In genomic region chr19:16199275-16199932, GRCh38 we compare ENCODE assay signal across 12 cellular contexts. TPM values are rescaled to one million over a fixed set of nuclear protein-coding genes. Genes with fewer than 3 reads are reported as not detected.
DNase-seq lines count a peak whose midpoint lies in the region; ATAC-seq, FAIRE-seq and TF ChIP-seq lines count a peak whose summit lies in the region.
"Had no signal": no experiment of that assay in that cellular context is flagged by ENCODE, and none has a peak within 500 bp of the region (broad histone marks: within the 10 kb centered on the region; RNA-seq: fewer than 3 reads in every experiment).

No MANE protein-coding gene starts in this region.

- WGBS in gastroesophageal sphincter (ENCODE audit: low coverage in 1 of 2), 2 donors = 80% methylated on average over 1 of the region's 9 CpGs; no CpG with 5 or more reads in 1 of the 2 donors
- 69 to 78% (median 71%) methylated on average over 9 of the region's 9 CpGs for WGBS in small intestine, 3 donors

- no peak for FAIRE-seq in small intestine (lab: Jason Lieb, UNC)
- FAIRE-seq: TTC549 had no signal

- POLR2A ChIA-PET in activated CD4-positive, alpha-beta T cell treated with anti-CD3 and anti-CD28 coated beads, Interleukin-2, amount 10 ng/mL, durations not matched to agents 7 days and 5 days (lab: Charles Lee) = no interaction called here

- H3K36me3 Mint-ChIP-seq in activated CD4-positive, alpha-beta T cell treated with anti-CD3 and anti-CD28 coated beads, Interleukin-2, amount 10 ng/mL, durations not matched to agents 7 days and 5 days (ENCODE audit: low read depth) = peaks cover 42% of the 10 kb centered on the region

- intact Hi-C loops in ascending aorta (cut with DNase I) = loop anchor here (5.0 kb wide), 3 partner anchors 87 to 183 kb away; partner anchors contain the start of gene RAB8A
- intact Hi-C loops in vagina (cut with DNase I) = no loop called here

- no peaks in the 10 kb centered on the region for H3K27me3 Mint-ChIP-seq in activated CD4-positive, alpha-beta T cell treated with anti-CD3 and anti-CD28 coated beads, Interleukin-2, amount 10 ng/mL, durations not matched to agents 7 days and 5 days

- peaks cover 0 to 40% of the 10 kb centered on the region in 2 donors for H3K36me3 ChIP-seq in gastroesophageal sphincter
- peaks cover 0 to 11% of the 10 kb centered on the region in 2 donors for H3K36me3 ChIP-seq in small intestine (ENCODE audit: control insufficient read depth in 2 of 2, insufficient read depth in 2 of 2, low read length in 2 of 2)
- peaks cover 34 to 37% of the 10 kb centered on the region in 2 donors for H3K36me3 ChIP-seq in ascending aorta
- peaks cover 0 to 22% of the 10 kb centered on the region in 2 donors for H3K36me3 ChIP-seq in vagina

- DNase-seq in activated CD4-positive, alpha-beta T cell treated with anti-CD3 and anti-CD28 coated beads, Interleukin-2, amount 10 ng/mL, durations not matched to agents 7 days and 5 days = no peak
- no peak for DNase-seq in activated CD4-positive, alpha-beta T cell treated with anti-CD3 and anti-CD28 coated beads, Interleukin-2, amount 50 U/mL, for 1 hour
- no peak for DNase-seq in small intestine
- no peak for DNase-seq in central memory CD4-positive, alpha-beta T cell
- DNase-seq in ascending aorta (ENCODE audit: low spot score in 2 of 2) = no peak
- DNase-seq in vagina (ENCODE audit: extremely low spot score in 2 of 2) = no peak
- DNase-seq: caudate nucleus, NCI-H345, spleen had no signal

- H3K27ac Mint-ChIP-seq in activated CD4-positive, alpha-beta T cell treated with anti-CD3 and anti-CD28 coated beads, Interleukin-2, amount 10 ng/mL, durations not matched to agents 7 days and 5 days = peak overlapping the region; percentile 47

- peak overlapping the region in 1 of 2 donors; percentile 99 for H3K4me3 ChIP-seq in gastroesophageal sphincter
- H3K4me3 ChIP-seq in small intestine (ENCODE audit: low read depth in 1 of 2, low read length in 2 of 2) = no peak overlapping the region
- H3K4me3 ChIP-seq in ascending aorta = peak overlapping the region in 1 of 2 donors; percentile 93
- H3K4me3 ChIP-seq in vagina = peak overlapping the region in 1 of 2 donors; percentile 83

- no peak for TF ChIP-seq EP300 in gastroesophageal sphincter (IDR thresholded peaks at IDR 0.05)

- peak overlapping the region; percentile 93 for H3K4me3 Mint-ChIP-seq in activated CD4-positive, alpha-beta T cell treated with anti-CD3 and anti-CD28 coated beads, Interleukin-2, amount 10 ng/mL, durations not matched to agents 7 days and 5 days

- H3K9me3 ChIP-seq in gastroesophageal sphincter (no peaks in the 10 kb centered on the region), small intestine (ENCODE audit: control insufficient read depth, low read depth) (no peaks in the 10 kb centered on the region), ascending aorta (no peaks in the 10 kb centered on the region), vagina (no peaks in the 10 kb centered on the region)
- H3K9me3 ChIP-seq: spleen had no signal

- no peak for ATAC-seq in gastroesophageal sphincter

- H3K27ac ChIP-seq in VCaP = peak overlapping the region; percentile 5; the same call in 1 of the 2 replicates
- peak overlapping the region in 3 of 4 donors; percentile 42 to 89 (median 88) for H3K27ac ChIP-seq in gastroesophageal sphincter
- H3K27ac ChIP-seq in small intestine (ENCODE audit: low read depth in 1 of 2, low read length in 1 of 2) = peak overlapping the region; percentile 27 to 98
- peak overlapping the region in 1 of 2 donors; percentile 32 for H3K27ac ChIP-seq in ascending aorta
- no peak overlapping the region for H3K27ac ChIP-seq in vagina

- H3K4me1 Mint-ChIP-seq in activated CD4-positive, alpha-beta T cell treated with anti-CD3 and anti-CD28 coated beads, Interleukin-2, amount 10 ng/mL, durations not matched to agents 7 days and 5 days = peaks cover 51% of the 10 kb centered on the region

- TF ChIP-seq CTCF in VCaP (conservative IDR thresholded peaks at IDR 0.05) (no peak), gastroesophageal sphincter (IDR thresholded peaks at IDR 0.05) (no peak), ascending aorta (IDR thresholded peaks at IDR 0.05) (no peak), vagina (IDR thresholded peaks at IDR 0.05) (no peak)

- TF ChIP-seq POLR2A in gastroesophageal sphincter (IDR thresholded peaks at IDR 0.05) (no peak), vagina (IDR thresholded peaks at IDR 0.05) (no peak)

- H3K4me1 ChIP-seq in gastroesophageal sphincter (peaks cover 0 to 37% (median 14%) of the 10 kb centered on the region in 3 donors), small intestine (ENCODE audit: control insufficient read depth in 2 of 2, insufficient read depth in 1 of 2, low read depth in 1 of 2, low read length in 1 of 2) (peaks cover 6 to 10% of the 10 kb centered on the region in 2 donors), ascending aorta (peaks cover 3 to 25% of the 10 kb centered on the region in 2 donors), vagina (peaks cover 38% of the 10 kb centered on the region)

- CTCF ChIA-PET in activated CD4-positive, alpha-beta T cell treated with anti-CD3 and anti-CD28 coated beads, Interleukin-2, amount 10 ng/mL, durations not matched to agents 7 days and 5 days (lab: Charles Lee) = interaction anchor here (1.0 to 1.6 kb wide), 2 partner anchors 14 to 183 kb away, joined by 4 to 6 read pairs; partner anchors contain the start of gene FAM32A

- no peaks in the 10 kb centered on the region for H3K9me3 Mint-ChIP-seq in activated CD4-positive, alpha-beta T cell treated with anti-CD3 and anti-CD28 coated beads, Interleukin-2, amount 10 ng/mL, durations not matched to agents 7 days and 5 days

- H3K27me3 ChIP-seq in gastroesophageal sphincter = no peaks in the 10 kb centered on the region
- H3K27me3 ChIP-seq in small intestine (ENCODE audit: control insufficient read depth in 2 of 2, insufficient read depth in 2 of 2, low read length in 2 of 2) = no peaks in the 10 kb centered on the region
- H3K27me3 ChIP-seq in ascending aorta = no peaks in the 10 kb centered on the region
- no peaks in the 10 kb centered on the region for H3K27me3 ChIP-seq in vagina
- H3K27me3 ChIP-seq: spleen had no signal

RNA-seq across cellular contexts. Expression of gene AP1M1, which starts 1.7 kb away (rescaled TPM):
- total RNA-seq in activated CD4-positive, alpha-beta T cell treated with anti-CD3 and anti-CD28 coated beads, Interleukin-2, amount 10 ng/mL, durations not matched to agents 7 days and 5 days = 100 to 1,000 TPM; 129 to 150 TPM
- total RNA-seq in gastroesophageal sphincter (100 to 1,000 TPM in 2 of 4 donors, 10 to 100 TPM in 2; 62.0 to 140 (median 105) TPM), ascending aorta (162 TPM), vagina (84.5 TPM)
- polyA plus RNA-seq in small intestine = 10 to 100 TPM; 29.7 to 97.8 (median 84.1) TPM

RNA-seq across cellular contexts. Expression of gene FAM32A, which starts 14.2 kb away (rescaled TPM):
- 10 to 100 TPM; 64.1 to 76.8 TPM for total RNA-seq in activated CD4-positive, alpha-beta T cell treated with anti-CD3 and anti-CD28 coated beads, Interleukin-2, amount 10 ng/mL, durations not matched to agents 7 days and 5 days
- 100 to 1,000 TPM in 2 of 4 donors, 10 to 100 TPM in 2; 90.1 to 126 (median 104) TPM for total RNA-seq in gastroesophageal sphincter
- polyA plus RNA-seq in small intestine = 100 to 1,000 TPM in 2 of 3 donors, 10 to 100 TPM in 1; 82.3 to 205 (median 195) TPM
- total RNA-seq in ascending aorta = 74.4 TPM
- 57.2 TPM for total RNA-seq in vagina

RNA-seq across cellular contexts. Expression of gene CIB3, which starts 26.1 kb away (rescaled TPM):
- total RNA-seq in activated CD4-positive, alpha-beta T cell treated with anti-CD3 and anti-CD28 coated beads, Interleukin-2, amount 10 ng/mL, durations not matched to agents 7 days and 5 days = not detected
- not detected for total RNA-seq in gastroesophageal sphincter
- polyA plus RNA-seq in small intestine = not detected
- not detected for total RNA-seq in ascending aorta
- total RNA-seq in vagina = not detected
- total RNA-seq: spleen had no signal

RNA-seq across cellular contexts. Expression of gene HSH2D, which starts 55.9 kb away (rescaled TPM):
- total RNA-seq in activated CD4-positive, alpha-beta T cell treated with anti-CD3 and anti-CD28 coated beads, Interleukin-2, amount 10 ng/mL, durations not matched to agents 7 days and 5 days = 10 to 100 TPM; 70.7 to 76.9 TPM
- total RNA-seq in gastroesophageal sphincter = under 1 TPM in 2 of 4 donors, not detected in 2; 0.87 to 0.94 TPM
- 10 to 100 TPM; 14.8 to 31.3 (median 22.7) TPM for polyA plus RNA-seq in small intestine
- total RNA-seq in ascending aorta = not detected
- total RNA-seq in vagina = 0.74 TPM
